Comparison of ENCODE assay signal across 8 cellular contexts in genomic region chr18:61581578-61582204, GRCh38.
DNase-seq lines count a peak whose midpoint lies in the region; TF ChIP-seq lines count a peak whose summit lies in the region.

No MANE protein-coding gene starts in this region.

- H3K27me3 ChIP-seq in GM23248 (replicated peaks; ENCODE audit: insufficient read depth) (no peaks in the 10 kb centered on the region), adrenal gland (no peaks in the 10 kb centered on the region), left ventricle myocardium inferior (ENCODE audit: low read depth) (no peaks in the 10 kb centered on the region)

- 4 to 7% methylated on average over 22 of the region's 22 CpGs for WGBS in GM23248 (ENCODE audit: low coverage in 1 of 2, low lambda C conversion rate in 2 of 2, missing lambda C conversion rate in 2 of 2), 2 experiments
- WGBS in adrenal gland, 4 donors, result 8 to 23% (median 9%) methylated on average over 8 to 22 of the region's 22 CpGs
- WGBS in urinary bladder, result 8% methylated on average over 22 of the region's 22 CpGs

- H3K4me1 ChIP-seq in GM23248 (ENCODE audit: insufficient read depth) (peaks cover 6% of the 10 kb centered on the region; the same call in 1 of the 2 replicates), adrenal gland (replicated peaks in 1 of 2) (peaks cover 10 to 12% of the 10 kb centered on the region in 2 donors), left ventricle myocardium inferior (peaks cover 51% of the 10 kb centered on the region), urinary bladder (ENCODE audit: insufficient read depth) (no peaks in the 10 kb centered on the region)

- H3K36me3 ChIP-seq in GM23248 (ENCODE audit: low read depth), result no peaks in the 10 kb centered on the region
- no peaks in the 10 kb centered on the region for H3K36me3 ChIP-seq in adrenal gland (replicated peaks in 1 of 2)
- H3K36me3 ChIP-seq in left ventricle myocardium inferior, result no peaks in the 10 kb centered on the region
- no peaks in the 10 kb centered on the region for H3K36me3 ChIP-seq in urinary bladder (ENCODE audit: insufficient read depth)

- in situ Hi-C loops in GM23248 (cut with MboI), result loop anchor here (10.0 kb wide), 1 partner anchor 313 kb away; the partner anchor contains the start of gene RNF152

- H3K27ac ChIP-seq in GM23248 (no peak overlapping the region), adrenal gland (peak overlapping the region in 1 of 5 donors; percentile 2), left ventricle myocardium inferior (replicated peaks) (peak overlapping the region; percentile 81), urinary bladder (ENCODE audit: low read depth) (no peak overlapping the region)

- H3K9ac ChIP-seq in GM23248, result peak overlapping the region; percentile 46

- TF ChIP-seq POLR2A in adrenal gland (IDR thresholded peaks at IDR 0.05), result no peak

- H3K9me3 ChIP-seq in GM23248 (ENCODE audit: low read depth), result no peaks in the 10 kb centered on the region
- peaks cover 0 to 3% (median 0%) of the 10 kb centered on the region in 3 donors for H3K9me3 ChIP-seq in adrenal gland (replicated peaks in 1 of 3)
- H3K9me3 ChIP-seq in left ventricle myocardium inferior (replicated peaks), result no peaks in the 10 kb centered on the region

- TF ChIP-seq CTCF in LNCaP clone FGC (IDR thresholded peaks at IDR 0.05; ENCODE audit: control insufficient read depth, extremely low read depth, insufficient read depth) (peak; percentile 85), adrenal gland (IDR thresholded peaks at IDR 0.05) (peak; percentile 84 to 99 (median 92)), left ventricle myocardium inferior (IDR thresholded peaks at IDR 0.05; ENCODE audit: borderline replicate concordance) (no peak)

- peak; percentile 63 for DNase-seq in Daoy (ENCODE audit: low read depth)
- peak; percentile 67 for DNase-seq in GM23248
- no peak for DNase-seq in LNCaP clone FGC (ENCODE audit: low read depth)
- DNase-seq in T follicular helper cell (ENCODE audit: low read depth), result peak; percentile 33
- DNase-seq in adrenal gland, result peak; percentile 54 to 86 (median 75)
- DNase-seq in left ventricle myocardium inferior, result peak; percentile 81
- peak; percentile 91 for DNase-seq in posterior vena cava (ENCODE audit: low spot score)

- H4K20me1 ChIP-seq in GM23248 (ENCODE audit: insufficient read depth), result no peaks in the 10 kb centered on the region

- no peaks in the 10 kb centered on the region for H3K79me2 ChIP-seq in GM23248 (ENCODE audit: insufficient read depth)

- H3K9me2 ChIP-seq in GM23248 (ENCODE audit: insufficient read depth), result no peaks in the 10 kb centered on the region; the same call in 1 of the 2 replicates

- peak overlapping the region; percentile 91 for H2AFZ ChIP-seq in GM23248

- intact Hi-C loops in adrenal gland (cut with DNase I) (no loop called here), left ventricle myocardium inferior (cut with micrococcal nuclease) (no loop called here), posterior vena cava (cut with DNase I) (loop anchor here (5.0 to 10.0 kb wide), 2 partner anchors 313 to 551 kb away; partner anchors contain the start of gene RNF152 (in 2 of the 2))

- H3F3A ChIP-seq in GM23248 (ENCODE audit: insufficient read depth), result no peaks in the 10 kb centered on the region

- H3K4me3 ChIP-seq in GM23248 (peak overlapping the region; percentile 71), LNCaP clone FGC (ENCODE audit: low read depth, low read length) (peak overlapping the region; percentile 21), adrenal gland (peak overlapping the region in 1 of 4 donors; percentile 32), left ventricle myocardium inferior (peak overlapping the region; percentile 67), urinary bladder (ENCODE audit: low read depth, low read length) (peak overlapping the region; percentile 28)

- peak overlapping the region; percentile 97 for H3K4me2 ChIP-seq in GM23248 (ENCODE audit: unreplicated experiment)

Comparison
In these comparisons a context has a peak if more than half of its experiments do, and no peak if none do; other contexts are left out.
1. intact Hi-C loops: an anchor here in posterior vena cava (5.0 to 10.0 kb wide); none called in adrenal gland and left ventricle myocardium inferior.